18 cellular contexts compared by ENCODE assay signal in the genomic region with DNA sequence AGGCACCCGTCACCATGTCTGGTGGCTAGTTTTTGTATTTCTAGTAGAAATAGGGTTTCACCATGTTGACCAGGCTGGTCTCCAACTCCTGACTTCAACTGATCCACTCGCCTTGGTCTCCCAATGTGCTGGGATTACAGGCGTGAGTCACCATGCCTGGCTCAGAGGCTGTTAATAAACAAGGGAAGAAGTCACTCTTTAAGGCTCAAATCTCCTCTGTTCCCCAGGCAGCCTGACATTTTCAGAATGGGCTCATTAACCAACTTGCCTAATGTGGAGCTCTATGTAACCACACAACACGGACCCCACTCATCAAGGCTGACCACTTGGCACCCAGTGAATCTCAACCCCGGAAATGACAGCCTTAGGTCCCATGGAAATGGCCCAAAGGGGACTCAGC. TPM values are rescaled to one million over a fixed set of nuclear protein-coding genes. Genes with fewer than 3 reads are reported as not detected.
DNase-seq lines count a peak whose midpoint lies in the region; ATAC-seq and TF ChIP-seq lines count a peak whose summit lies in the region.
"Had no signal": no experiment of that assay in that cellular context is flagged by ENCODE, and none has a peak within 500 bp of the region (broad histone marks: within the 10 kb centered on the region; RNA-seq: fewer than 3 reads in every experiment).

No MANE protein-coding gene starts in this region.

- H3K4me3 ChIP-seq in breast epithelium, result no peak overlapping the region
- H3K4me3 ChIP-seq in duodenal mucosa (ENCODE audit: low read depth in 1 of 2, low read length in 2 of 2), result no peak overlapping the region
- H3K4me3 ChIP-seq in mesenchymal stem cell (ENCODE audit: insufficient read depth in 1 of 2, low read depth in 1 of 2, low read length in 2 of 2), result peak overlapping the region in 1 of 2 experiments; percentile 28
- H3K4me3 ChIP-seq in aorta (ENCODE audit: low read length in 2 of 2), result no peak overlapping the region
- H3K4me3 ChIP-seq: tibial nerve had no signal

- H3K27ac ChIP-seq in breast epithelium, result peak overlapping the region in 1 of 2 donors; percentile 48
- H3K27ac ChIP-seq in duodenal mucosa (ENCODE audit: low read depth, low read length), result peak overlapping the region; percentile 5
- H3K27ac ChIP-seq in mesenchymal stem cell (ENCODE audit: low read length, poor library complexity, severe bottlenecking), result no peak overlapping the region
- H3K27ac ChIP-seq in aorta (ENCODE audit: low read depth in 1 of 2, low read length in 2 of 2), result no peak overlapping the region
- H3K27ac ChIP-seq: 22Rv1 had no signal

- H3K27me3 ChIP-seq in breast epithelium (no peaks in the 10 kb centered on the region), duodenal mucosa (ENCODE audit: control insufficient read depth in 1 of 2, insufficient read depth in 2 of 2, low read length in 2 of 2) (no peaks in the 10 kb centered on the region), mesenchymal stem cell (ENCODE audit: control insufficient read depth in 1 of 2, insufficient read depth in 1 of 2, low read length in 2 of 2) (peaks cover 10 to 44% of the 10 kb centered on the region in 2 experiments), aorta (ENCODE audit: control insufficient read depth in 1 of 2, insufficient read depth in 2 of 2, low read length in 1 of 2) (no peaks in the 10 kb centered on the region)
- H3K27me3 ChIP-seq: tibial nerve had no signal

- POLR2A ChIA-PET in MCF 10A (lab: Yijun Ruan, JAX), result interaction anchor here (0.7 to 1.1 kb wide), 2 partner anchors 11 to 165 kb away, joined by 3 read pairs; no protein-coding TSS in a partner anchor

- H3K4me3 Mint-ChIP-seq in MCF 10A (ENCODE audit: unreplicated experiment), result no peak overlapping the region
- H3K4me3 Mint-ChIP-seq: activated CD8-positive, alpha-beta memory T cell treated with anti-CD3 and anti-CD28 coated beads, Interleukin-2, amount 10 ng/mL, durations not matched to agents 7 days and 5 days; central memory CD8-positive, alpha-beta T cell; natural killer cell had no signal

- H4K91ac ChIP-seq in mesenchymal stem cell (ENCODE audit: low read length), result no peak overlapping the region

- no peak overlapping the region for H3K14ac ChIP-seq in mesenchymal stem cell (ENCODE audit: low read length in 2 of 2)

- no peak overlapping the region for H3K4ac ChIP-seq in mesenchymal stem cell (ENCODE audit: low read depth in 1 of 2, low read length in 2 of 2)

- H3K9me3 ChIP-seq in breast epithelium (no peaks in the 10 kb centered on the region), duodenal mucosa (ENCODE audit: control insufficient read depth in 1 of 2, low read length in 2 of 2) (no peaks in the 10 kb centered on the region), mesenchymal stem cell (ENCODE audit: control insufficient read depth, low read length) (no peaks in the 10 kb centered on the region), aorta (ENCODE audit: control insufficient read depth, low read length) (no peaks in the 10 kb centered on the region)
- H3K9me3 ChIP-seq: tibial nerve had no signal

- no peaks in the 10 kb centered on the region for H3K36me3 Mint-ChIP-seq in MCF 10A (ENCODE audit: insufficient read depth, unreplicated experiment)

- TF ChIP-seq CTCF in MCF 10A (IDR thresholded peaks at IDR 0.05; ENCODE audit: unreplicated experiment) (no peak), breast epithelium (IDR thresholded peaks at IDR 0.05) (no peak)

- H3K79me1 ChIP-seq in mesenchymal stem cell (replicated peaks; ENCODE audit: low read length, poor library complexity, severe bottlenecking), result no peaks in the 10 kb centered on the region

- H3K4me1 ChIP-seq in breast epithelium (no peaks in the 10 kb centered on the region), duodenal mucosa (ENCODE audit: control insufficient read depth in 1 of 2, insufficient read depth in 2 of 2, low read length in 2 of 2) (peaks cover 0 to 5% of the 10 kb centered on the region in 2 donors), mesenchymal stem cell (ENCODE audit: control insufficient read depth, insufficient read depth, low read depth, low read length) (peaks cover 2% of the 10 kb centered on the region), aorta (ENCODE audit: control insufficient read depth in 1 of 2, insufficient read depth in 2 of 2, low read length in 2 of 2) (no peaks in the 10 kb centered on the region)
- H3K4me1 ChIP-seq: tibial nerve had no signal

- no peak overlapping the region for H3K9ac ChIP-seq in duodenal mucosa (ENCODE audit: low read depth in 1 of 2, low read length in 2 of 2)
- peak overlapping the region; percentile 91 for H3K9ac ChIP-seq in mesenchymal stem cell (ENCODE audit: low read length)

- 53% methylated on average over 4 of the region's 5 CpGs for WGBS in mesenchymal stem cell
- 70 to 73% methylated on average over 5 of the region's 5 CpGs for WGBS in aorta, 2 donors

- H2BK120ac ChIP-seq in mesenchymal stem cell (ENCODE audit: low read depth, low read length), result no peak overlapping the region

- no peak overlapping the region for H3K4me2 ChIP-seq in mesenchymal stem cell (ENCODE audit: low read length, poor library complexity, severe bottlenecking)

- no peak overlapping the region for H2AFZ ChIP-seq in mesenchymal stem cell (ENCODE audit: low read depth, low read length)

- DNase-seq in MCF 10A (ENCODE audit: unreplicated experiment) (peak; percentile 30), breast epithelium (ENCODE audit: low spot score in 2 of 2) (no peak), mesenchymal stem cell (peak; percentile 77), aorta (peak; percentile 64 to 70), SIG-M5 treated with dmso at 0.1 percent for 504 hours (lab: John Stamatoyannopoulos, UW; ENCODE audit: unreplicated experiment) (no peak), NCI-H2196 (lab: John Stamatoyannopoulos, UW; ENCODE audit: unreplicated experiment) (no peak)
- DNase-seq: activated CD8-positive, alpha-beta memory T cell treated with anti-CD3 and anti-CD28 coated beads, Interleukin-2, amount 10 ng/mL, durations not matched to agents 7 days and 5 days; activated naive CD4-positive, alpha-beta T cell treated with Interleukin-2 at 50 U/mL for 16 hours; GF-D8; natural killer cell; NCI-H1092 treated with DMSO at 0.1 percent for 48 hours; NCI-H2171 treated with DMSO at 0.1 percent for 48 hours; stimulated activated CD8-positive, alpha-beta memory T cell treated with anti-CD3 and anti-CD28 coated beads, Interleukin-4, amount 100 ng/mL, for 48 hours had no signal

- no peak overlapping the region for H4K8ac ChIP-seq in mesenchymal stem cell (ENCODE audit: low read length)

- no peak overlapping the region for H2BK15ac ChIP-seq in mesenchymal stem cell (ENCODE audit: low read depth, poor library complexity, severe bottlenecking)

- no TSS peak for BruUV-seq in MCF 10A (replicated peaks; lab: Mats Ljungman, UMichigan)

- peaks cover 36% of the 10 kb centered on the region for H3K27me3 Mint-ChIP-seq in MCF 10A (ENCODE audit: insufficient read depth, unreplicated experiment)
- H3K27me3 Mint-ChIP-seq: activated CD8-positive, alpha-beta memory T cell treated with anti-CD3 and anti-CD28 coated beads, Interleukin-2, amount 10 ng/mL, durations not matched to agents 7 days and 5 days; central memory CD8-positive, alpha-beta T cell had no signal

- H3K27ac Mint-ChIP-seq in MCF 10A (ENCODE audit: low read depth, unreplicated experiment), result no peak overlapping the region
- H3K27ac Mint-ChIP-seq: activated CD8-positive, alpha-beta memory T cell treated with anti-CD3 and anti-CD28 coated beads, Interleukin-2, amount 10 ng/mL, durations not matched to agents 7 days and 5 days had no signal

- H2AK5ac ChIP-seq in mesenchymal stem cell (ENCODE audit: low read length, severe bottlenecking), result no peak overlapping the region

- no peak for TF ChIP-seq POLR2A in breast epithelium (IDR thresholded peaks at IDR 0.05)

- peak; percentile 61 for ATAC-seq in aorta (ENCODE audit: low FRiP score)
- ATAC-seq in GM18517 (IDR thresholded peaks at IDR 0.05; ENCODE audit: unreplicated experiment), result no peak
- ATAC-seq: activated CD8-positive, alpha-beta memory T cell treated with anti-CD3 and anti-CD28 coated beads, Interleukin-2, amount 10 ng/mL, durations not matched to agents 7 days and 5 days; natural killer cell had no signal

- H3K36me3 ChIP-seq in breast epithelium (no peaks in the 10 kb centered on the region), duodenal mucosa (ENCODE audit: control insufficient read depth in 1 of 2, insufficient read depth in 2 of 2, low read length in 2 of 2) (peaks cover 5 to 19% of the 10 kb centered on the region in 2 donors), mesenchymal stem cell (ENCODE audit: control insufficient read depth in 1 of 2, insufficient read depth in 2 of 2, low read depth in 1 of 2, low read length in 2 of 2) (peaks cover 0 to 16% of the 10 kb centered on the region in 2 experiments), aorta (ENCODE audit: control insufficient read depth in 1 of 2, insufficient read depth in 2 of 2, low read length in 1 of 2) (no peaks in the 10 kb centered on the region)

- CTCF ChIA-PET in MCF 10A (lab: Yijun Ruan, JAX), result interaction anchor here (0.5 to 2.2 kb wide), 3 partner anchors 11 to 554 kb away, joined by 3 to 16 read pairs (median 5); no protein-coding TSS in a partner anchor

- H3K4me1 Mint-ChIP-seq in MCF 10A (ENCODE audit: insufficient read depth, unreplicated experiment), result no peaks in the 10 kb centered on the region

- H3K18ac ChIP-seq in mesenchymal stem cell (ENCODE audit: low read depth in 1 of 2, low read length in 2 of 2), result no peak overlapping the region

- H3K9me3 Mint-ChIP-seq in MCF 10A (ENCODE audit: unreplicated experiment), result no peaks in the 10 kb centered on the region
- H3K9me3 Mint-ChIP-seq: central memory CD8-positive, alpha-beta T cell; natural killer cell had no signal

- H2BK12ac ChIP-seq in mesenchymal stem cell (ENCODE audit: low read length in 2 of 2), result no peak overlapping the region

- no peak overlapping the region for H2BK5ac ChIP-seq in mesenchymal stem cell (ENCODE audit: low read depth, low read length, poor library complexity, severe bottlenecking)

- no peak overlapping the region for H3K23ac ChIP-seq in mesenchymal stem cell (ENCODE audit: low read length in 2 of 2)

- intact Hi-C loops in MCF 10A (cut with micrococcal nuclease), result no loop called here
- intact Hi-C loops in breast epithelium (cut with DNase I; ENCODE audit: low total_unique reads), result no loop called here
- intact Hi-C loops in aorta (cut with DNase I), result no loop called here

RNA-seq across cellular contexts. Expression of a gene that starts 24.1 kb away (rescaled TPM):
- 0.44 and 1.8 TPM in 2 replicates for total RNA-seq in MCF 10A (2022)
- total RNA-seq in breast epithelium, result 100 to 1,000 TPM in 2 of 3 donors, 10 to 100 TPM in 1; 46.5 to 130 (median 101) TPM
- polyA plus RNA-seq in mesenchymal stem cell (2013, experiment 1 of 2), result 4.5 TPM
- polyA plus RNA-seq in mesenchymal stem cell (2013, experiment 2 of 2), result 4.5 TPM
- 100 to 1,000 TPM in 1 of 2 donors, 10 to 100 TPM in 1; 67.7 to 113 TPM for total RNA-seq in aorta
- polyA plus RNA-seq in aorta, result 10 to 100 TPM; 40.2 to 58.8 TPM

Comparison
In these comparisons a context has a peak if more than half of its experiments do, and no peak if none do; other contexts are left out.
1. DNase-seq: peak in MCF 10A (single experiment), mesenchymal stem cell (single experiment) and aorta (2 of 2); none in breast epithelium (0 of 2), SIG-M5 treated with dmso at 0.1 percent for 504 hours (single experiment) and NCI-H2196 (single experiment).
2. RNA of a gene that starts 24.1 kb away (total RNA-seq): 67.7 to 113 TPM in aorta and 46.5 to 130 TPM in breast epithelium; 0.44 to 1.8 TPM in MCF 10A; every median in the first group is over 10 times any median in the second.